ENCODE assay signal across 7 cellular contexts in genomic region chr1:5798904-5799303, GRCh38.
"Had no signal": no experiment of that assay in that cellular context is flagged by ENCODE, and none has a peak within 500 bp of the region (broad histone marks: within the 10 kb centered on the region; RNA-seq: fewer than 3 reads in every experiment).

No MANE protein-coding gene starts in this region.

- FAIRE-seq: HepG2 had no signal

- H3K9ac ChIP-seq: KMS-11 had no signal

- H3K27me3 Mint-ChIP-seq: IgD-negative memory B cell had no signal

- H3K27ac Mint-ChIP-seq: IgD-negative memory B cell had no signal

- H3K4me2 ChIP-seq: KMS-11 had no signal

- H3K4me1 Mint-ChIP-seq: IgD-negative memory B cell had no signal

- H3K27ac ChIP-seq: HL-60, KMS-11 had no signal

- DNase-seq: IMR-90, KBM-7, KG1 had no signal

- H3K4me3 Mint-ChIP-seq: IgD-negative memory B cell had no signal
